ENCODE assay signal across 9 cellular contexts in the genomic region with DNA sequence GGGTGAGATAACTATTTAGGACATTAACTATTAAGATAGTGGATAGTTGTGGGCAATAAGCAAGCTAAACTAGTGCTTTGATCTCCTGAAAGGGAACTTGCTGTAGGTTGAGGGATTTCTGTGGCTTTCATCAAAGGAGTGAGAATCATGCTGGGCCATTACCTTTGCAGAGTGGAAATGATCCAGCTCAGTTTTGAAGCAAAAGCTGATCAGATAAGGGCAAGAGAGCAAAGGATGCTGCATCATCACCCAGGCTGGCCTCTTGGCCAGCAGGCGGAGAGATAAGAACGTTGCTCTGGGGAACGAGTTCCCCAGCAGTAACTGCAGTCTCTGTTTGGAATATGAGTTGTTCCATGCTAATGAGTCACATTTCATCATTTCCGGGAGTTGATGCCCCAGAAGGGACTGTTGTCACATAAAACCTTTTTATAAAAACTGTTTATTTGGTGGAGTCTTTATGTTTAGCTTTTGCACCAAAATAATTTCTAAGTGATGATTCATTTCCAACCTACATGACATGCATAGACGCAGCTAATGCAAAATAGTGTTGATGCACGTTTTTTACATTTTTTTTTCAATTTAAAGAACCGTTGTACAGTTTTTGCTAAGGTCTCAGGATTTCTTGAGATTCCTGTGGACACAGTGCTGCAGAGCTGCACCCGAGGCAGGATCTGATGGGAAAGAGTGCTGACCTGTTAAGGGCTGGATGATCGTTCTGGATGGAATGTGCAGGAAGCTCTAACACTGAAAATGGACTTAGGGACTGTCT.
DNase-seq lines count a peak whose midpoint lies in the region; ATAC-seq and TF ChIP-seq lines count a peak whose summit lies in the region.
"Had no signal": no experiment of that assay in that cellular context is flagged by ENCODE, and none has a peak within 500 bp of the region (broad histone marks: within the 10 kb centered on the region; RNA-seq: fewer than 3 reads in every experiment).

No MANE protein-coding gene starts in this region.

- no peak overlapping the region for H3K27ac Mint-ChIP-seq in type B pancreatic cell
- H3K27ac Mint-ChIP-seq: activated naive CD4-positive, alpha-beta T cell treated with anti-CD3 and anti-CD28 coated beads, Interleukin-2, amount 50 U/mL, for 24 hours had no signal

- ATAC-seq in activated T-cell treated with anti-CD3 and anti-CD28 coated beads, Interleukin-2, amount 50 U/mL, for 4 hours, result peak; percentile 78 to 96
- ATAC-seq in GM19035 (IDR thresholded peaks at IDR 0.05; ENCODE audit: unreplicated experiment) (no peak), GM19324 (IDR thresholded peaks at IDR 0.05; ENCODE audit: low FRiP score, unreplicated experiment) (no peak)

- peak; percentile 39 for DNase-seq in 8988T
- DNase-seq in HT-29 (ENCODE audit: low spot score), result peak; percentile 69
- no peak for DNase-seq in activated T-cell treated with anti-CD3 and anti-CD28 coated beads, Interleukin-2, amount 50 U/mL, for 4 hours
- DNase-seq in inferior parietal cortex (ENCODE audit: extremely low spot score), result peak; percentile 55
- no peak for DNase-seq in type B pancreatic cell (ENCODE audit: extremely low spot score, unreplicated experiment)
- DNase-seq in NCI-H2196 (lab: John Stamatoyannopoulos, UW; ENCODE audit: unreplicated experiment), result no peak

- no peaks in the 10 kb centered on the region for H3K9me3 Mint-ChIP-seq in activated T-cell treated with anti-CD3 and anti-CD28 coated beads, Interleukin-2, amount 50 U/mL, for 4 hours
- H3K9me3 Mint-ChIP-seq in type B pancreatic cell, result no peaks in the 10 kb centered on the region
- H3K9me3 Mint-ChIP-seq: activated naive CD4-positive, alpha-beta T cell treated with anti-CD3 and anti-CD28 coated beads, Interleukin-2, amount 50 U/mL, for 24 hours had no signal

- H3K4me1 Mint-ChIP-seq in activated T-cell treated with anti-CD3 and anti-CD28 coated beads, Interleukin-2, amount 50 U/mL, for 4 hours (ENCODE audit: low read depth), result peaks cover 10% of the 10 kb centered on the region
- H3K4me1 Mint-ChIP-seq in type B pancreatic cell (ENCODE audit: unreplicated experiment), result peaks cover 10% of the 10 kb centered on the region

- H3K27me3 Mint-ChIP-seq in activated T-cell treated with anti-CD3 and anti-CD28 coated beads, Interleukin-2, amount 50 U/mL, for 4 hours (ENCODE audit: low read depth), result peaks cover 8% of the 10 kb centered on the region
- no peaks in the 10 kb centered on the region for H3K27me3 Mint-ChIP-seq in type B pancreatic cell
- H3K27me3 Mint-ChIP-seq: activated naive CD4-positive, alpha-beta T cell treated with anti-CD3 and anti-CD28 coated beads, Interleukin-2, amount 50 U/mL, for 24 hours had no signal

- no peaks in the 10 kb centered on the region for H3K36me3 Mint-ChIP-seq in activated T-cell treated with anti-CD3 and anti-CD28 coated beads, Interleukin-2, amount 50 U/mL, for 4 hours (ENCODE audit: insufficient read depth)
- no peaks in the 10 kb centered on the region for H3K36me3 Mint-ChIP-seq in type B pancreatic cell
- H3K36me3 Mint-ChIP-seq: activated naive CD4-positive, alpha-beta T cell treated with anti-CD3 and anti-CD28 coated beads, Interleukin-2, amount 50 U/mL, for 24 hours had no signal

- H3K4me3 Mint-ChIP-seq in activated T-cell treated with anti-CD3 and anti-CD28 coated beads, Interleukin-2, amount 50 U/mL, for 4 hours, result no peak overlapping the region
- H3K4me3 Mint-ChIP-seq in type B pancreatic cell, result no peak overlapping the region
- H3K4me3 Mint-ChIP-seq: activated naive CD4-positive, alpha-beta T cell treated with anti-CD3 and anti-CD28 coated beads, Interleukin-2, amount 50 U/mL, for 24 hours had no signal

- TF ChIP-seq CTCF in type B pancreatic cell (conservative IDR thresholded peaks at IDR 0.05), result no peak

Comparison
In these comparisons a context has a peak if more than half of its experiments do, and no peak if none do; other contexts are left out.
1. DNase-seq: peak in 8988T (single experiment), HT-29 (single experiment) and inferior parietal cortex (single experiment); none in activated T-cell treated with anti-CD3 and anti-CD28 coated beads, Interleukin-2, amount 50 U/mL, for 4 hours (single experiment), type B pancreatic cell (single experiment) and NCI-H2196 (single experiment).
2. ATAC-seq: peak in activated T-cell treated with anti-CD3 and anti-CD28 coated beads, Interleukin-2, amount 50 U/mL, for 4 hours (2 of 2); none in GM19035 (single experiment) and GM19324 (single experiment).